18 cellular contexts compared by ENCODE assay signal in the genomic region with DNA sequence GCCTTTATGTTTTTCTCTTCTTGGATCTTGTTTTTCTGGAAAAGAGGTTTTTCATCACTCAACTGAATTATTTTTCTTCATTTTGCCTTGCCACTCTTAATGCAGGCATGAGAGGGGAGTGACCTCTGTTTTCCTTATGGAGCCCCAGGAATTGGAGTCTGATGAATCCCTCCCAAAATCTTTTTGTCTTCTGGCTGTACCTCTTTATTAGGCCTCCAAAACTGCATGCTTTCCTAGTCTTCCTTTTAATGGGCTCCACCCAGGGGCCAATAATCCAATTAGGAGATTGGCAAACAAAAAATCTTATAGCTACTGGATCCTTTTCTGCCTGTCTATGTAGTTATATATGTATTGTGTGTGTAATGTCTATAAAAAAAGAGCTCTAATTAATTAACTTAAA.
"Had no signal": no experiment of that assay in that cellular context is flagged by ENCODE, and none has a peak within 500 bp of the region (broad histone marks: within the 10 kb centered on the region; RNA-seq: fewer than 3 reads in every experiment).

No MANE protein-coding gene starts in this region.

- H3K4me3 ChIP-seq: adrenal gland, colonic mucosa, left ventricle myocardium inferior, right atrium auricular region, skin epidermis, thyroid gland had no signal

- DNase-seq: activated B cell treated with CpG ODN at 0.5 μM for 24 hours; activated CD4-positive, alpha-beta T cell treated with anti-CD3 and anti-CD28 coated beads for 48 hours; activated CD8-positive, alpha-beta T cell treated with anti-CD3 and anti-CD28 coated beads for 36 hours; activated effector memory CD4-positive, alpha-beta T cell treated with Interleukin-2 at 50 U/mL for 16 hours; activated T-cell treated with anti-CD3 and anti-CD28 coated beads, Interleukin-2, amount 50 U/mL, for 4 hours; adrenal gland; colonic mucosa; kidney; left ventricle myocardium inferior; natural killer cell; stimulated activated CD4-positive, alpha-beta T cell treated with anti-CD3 and anti-CD28 coated beads, Interleukin-15, amount 100 ng/mL, for 24 hours; stimulated activated CD4-positive, alpha-beta T cell treated with anti-CD3 and anti-CD28 coated beads, Interleukin-4, amount 100 ng/mL, for 1 hour; stimulated activated naive B cell treated with anti-CD40 and anti-IgM and Interleukin-4, amounts not matched to agents 10 μg/mL and 1 μg/mL and 100 μg/mL, for 72 hours; thyroid gland had no signal

- ATAC-seq: activated CD8-positive, alpha-beta T cell treated with anti-CD3 and anti-CD28 coated beads for 36 hours; activated T-cell treated with anti-CD3 and anti-CD28 coated beads, Interleukin-2, amount 50 U/mL, for 4 hours; esophagus mucosa; natural killer cell; stimulated activated naive B cell treated with anti-CD40 and anti-IgM and Interleukin-4, amounts not matched to agents 10 μg/mL and 1 μg/mL and 100 μg/mL, for 72 hours had no signal

- H3K27ac ChIP-seq: adrenal gland, colonic mucosa, left ventricle myocardium inferior, right atrium auricular region, skin epidermis, thyroid gland had no signal

- H3K36me3 Mint-ChIP-seq: activated naive CD4-positive, alpha-beta T cell treated with anti-CD3 and anti-CD28 coated beads, Interleukin-2, amount 50 U/mL, for 24 hours; stimulated activated naive B cell treated with anti-CD40 and anti-IgM and Interleukin-4, amounts not matched to agents 10 μg/mL and 1 μg/mL and 100 μg/mL, for 72 hours had no signal

- H3K27ac Mint-ChIP-seq: activated B cell treated with CpG ODN at 0.5 μM for 24 hours; activated CD8-positive, alpha-beta T cell treated with anti-CD3 and anti-CD28 coated beads for 36 hours; activated naive CD4-positive, alpha-beta T cell treated with anti-CD3 and anti-CD28 coated beads, Interleukin-2, amount 50 U/mL, for 24 hours; natural killer cell; stimulated activated naive B cell treated with anti-CD40 and anti-IgM and Interleukin-4, amounts not matched to agents 10 μg/mL and 1 μg/mL and 100 μg/mL, for 72 hours had no signal

- H3K4me3 Mint-ChIP-seq: activated B cell treated with CpG ODN at 0.5 μM for 24 hours; activated CD8-positive, alpha-beta T cell treated with anti-CD3 and anti-CD28 coated beads for 36 hours; activated naive CD4-positive, alpha-beta T cell treated with anti-CD3 and anti-CD28 coated beads, Interleukin-2, amount 50 U/mL, for 24 hours; activated T-cell treated with anti-CD3 and anti-CD28 coated beads, Interleukin-2, amount 50 U/mL, for 4 hours; natural killer cell; stimulated activated naive B cell treated with anti-CD40 and anti-IgM and Interleukin-4, amounts not matched to agents 10 μg/mL and 1 μg/mL and 100 μg/mL, for 72 hours had no signal

- H3K4me1 ChIP-seq: adrenal gland, colonic mucosa, left ventricle myocardium inferior, right atrium auricular region, thyroid gland had no signal

- H3K36me3 ChIP-seq: adrenal gland, colonic mucosa, left ventricle myocardium inferior, right atrium auricular region, thyroid gland had no signal

- H3K4me1 Mint-ChIP-seq: activated B cell treated with CpG ODN at 0.5 μM for 24 hours; activated naive CD4-positive, alpha-beta T cell treated with anti-CD3 and anti-CD28 coated beads, Interleukin-2, amount 50 U/mL, for 24 hours; natural killer cell; stimulated activated naive B cell treated with anti-CD40 and anti-IgM and Interleukin-4, amounts not matched to agents 10 μg/mL and 1 μg/mL and 100 μg/mL, for 72 hours had no signal

- H3K9me3 ChIP-seq: colonic mucosa, thyroid gland had no signal

- H3K27me3 Mint-ChIP-seq: activated B cell treated with CpG ODN at 0.5 μM for 24 hours; activated CD8-positive, alpha-beta T cell treated with anti-CD3 and anti-CD28 coated beads for 36 hours; stimulated activated naive B cell treated with anti-CD40 and anti-IgM and Interleukin-4, amounts not matched to agents 10 μg/mL and 1 μg/mL and 100 μg/mL, for 72 hours had no signal

- H3K27me3 ChIP-seq: adrenal gland, colonic mucosa, right atrium auricular region, thyroid gland had no signal
